ENCODE assay signal across 19 cellular contexts in the genomic region with DNA sequence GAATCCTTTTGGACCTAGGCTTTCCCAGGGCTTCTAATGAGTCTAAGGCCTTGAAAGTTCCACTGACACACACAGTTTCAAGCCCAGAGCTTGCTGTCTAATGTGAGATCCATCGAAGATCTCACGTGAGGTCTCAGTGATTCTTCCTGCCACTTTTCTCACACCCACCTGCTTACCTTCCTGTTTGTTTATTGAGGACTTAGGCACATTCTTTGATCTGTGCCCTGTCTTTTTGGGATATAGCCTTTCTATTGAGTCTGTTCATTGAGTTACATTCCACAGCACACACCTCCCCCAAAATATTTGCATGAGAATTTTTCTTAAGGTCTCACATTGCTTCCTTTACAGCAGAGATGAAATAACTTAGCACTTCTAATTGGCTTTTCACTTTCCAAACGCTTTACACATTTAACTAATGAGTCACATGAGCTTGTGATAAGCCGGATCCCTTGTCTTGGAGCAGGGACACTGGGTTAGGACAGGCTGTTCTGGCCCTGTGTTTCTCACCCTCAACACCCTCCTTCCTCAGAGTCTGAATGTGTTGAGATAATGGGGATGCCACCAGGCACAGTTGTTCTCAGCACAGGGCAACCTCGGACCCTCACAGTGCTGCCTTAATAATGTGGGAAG.
A peak's percentile ranks its signal among the peaks of the same experiment; 100 is the strongest.
DNase-seq lines count a peak whose midpoint lies in the region; ATAC-seq and TF ChIP-seq lines count a peak whose summit lies in the region.
"Had no signal": no experiment of that assay in that cellular context is flagged by ENCODE, and none has a peak within 500 bp of the region (broad histone marks: within the 10 kb centered on the region; RNA-seq: fewer than 3 reads in every experiment).

No MANE protein-coding gene starts in this region.

- TF ChIP-seq CTCF in brain (conservative IDR thresholded peaks at IDR 0.05): no peak
- TF ChIP-seq CTCF in right atrium auricular region (IDR thresholded peaks at IDR 0.05): no peak
- TF ChIP-seq CTCF in brain microvascular endothelial cell (IDR thresholded peaks at IDR 0.05; ENCODE audit: low read depth, low read length, missing control alignments): no peak

- peaks cover 40% of the 10 kb centered on the region for H3K4me1 Mint-ChIP-seq in brain
- H3K4me1 Mint-ChIP-seq in activated naive CD4-positive, alpha-beta T cell treated with anti-CD3 and anti-CD28 coated beads for 36 hours (ENCODE audit: low read depth): no peaks in the 10 kb centered on the region
- H3K4me1 Mint-ChIP-seq: activated T-helper 17 cell treated with anti-CD3 and anti-CD28 coated beads, Interleukin-2, amount 50 U/mL, for 72 hours; CD4-positive, CD25-positive, alpha-beta regulatory T cell; T-cell had no signal

- peak overlapping the region; percentile 63 to 90 for H3K27ac ChIP-seq in right atrium auricular region
- H3K27ac ChIP-seq in brain microvascular endothelial cell: no peak overlapping the region
- H3K27ac ChIP-seq: HL-60, pancreas, RWPE1 had no signal

- H3K4me1 ChIP-seq in right atrium auricular region: peaks cover 0 to 78% of the 10 kb centered on the region in 2 donors
- H3K4me1 ChIP-seq: pancreas had no signal

- DNase-seq in ELF-1 (ENCODE audit: low read depth, low spot score) (peak; percentile 21), right atrium auricular region (ENCODE audit: low spot score) (peak; percentile 82), renal cortical epithelial cell (ENCODE audit: low read depth) (peak; percentile 58), brain microvascular endothelial cell (no peak)
- no peak for DNase-seq in activated naive CD4-positive, alpha-beta T cell treated with anti-CD3 and anti-CD28 coated beads for 36 hours
- DNase-seq in activated CD4-positive, CD25-positive, alpha-beta regulatory T cell (lab: John Stamatoyannopoulos, UW): no peak
- DNase-seq: glutamatergic neuron; KG1; NCI-H1092 treated with DMSO at 0.1 percent for 48 hours; NCI-H2171; pancreas; stimulated activated naive CD4-positive, alpha-beta T cell; T-cell had no signal

- H3K27me3 Mint-ChIP-seq in brain: no peaks in the 10 kb centered on the region
- no peaks in the 10 kb centered on the region for H3K27me3 Mint-ChIP-seq in activated naive CD4-positive, alpha-beta T cell treated with anti-CD3 and anti-CD28 coated beads for 36 hours (ENCODE audit: low read depth)
- H3K27me3 Mint-ChIP-seq: activated T-helper 17 cell treated with anti-CD3 and anti-CD28 coated beads, Interleukin-2, amount 50 U/mL, for 72 hours; CD4-positive, CD25-positive, alpha-beta regulatory T cell; T-cell had no signal

- no peak overlapping the region for H3K4me3 Mint-ChIP-seq in brain
- H3K4me3 Mint-ChIP-seq in activated naive CD4-positive, alpha-beta T cell treated with anti-CD3 and anti-CD28 coated beads for 36 hours: no peak overlapping the region
- H3K4me3 Mint-ChIP-seq: activated T-helper 17 cell treated with anti-CD3 and anti-CD28 coated beads, Interleukin-2, amount 50 U/mL, for 72 hours; CD4-positive, CD25-positive, alpha-beta regulatory T cell; T-cell had no signal

- H3K4me3 ChIP-seq in right atrium auricular region: no peak overlapping the region
- H3K4me3 ChIP-seq in brain microvascular endothelial cell (ENCODE audit: low read depth, low read length): no peak overlapping the region
- H3K4me3 ChIP-seq: pancreas had no signal

- H3K9me3 Mint-ChIP-seq in brain: peaks cover 0 to 2% (median 0%) of the 10 kb centered on the region in 5 experiments
- H3K9me3 Mint-ChIP-seq in activated naive CD4-positive, alpha-beta T cell treated with anti-CD3 and anti-CD28 coated beads for 36 hours: no peaks in the 10 kb centered on the region
- H3K9me3 Mint-ChIP-seq: activated T-helper 17 cell treated with anti-CD3 and anti-CD28 coated beads, Interleukin-2, amount 50 U/mL, for 72 hours; CD4-positive, CD25-positive, alpha-beta regulatory T cell; T-cell had no signal

- ATAC-seq in HG02973 (IDR thresholded peaks at IDR 0.05; ENCODE audit: unreplicated experiment): no peak
- ATAC-seq: activated T-helper 17 cell treated with anti-CD3 and anti-CD28 coated beads, Interleukin-2, amount 50 U/mL, for 72 hours; T-cell had no signal

- peak overlapping the region in 4 of 5 experiments; percentile 26 to 71 (median 48) for H3K27ac Mint-ChIP-seq in brain
- no peak overlapping the region for H3K27ac Mint-ChIP-seq in activated naive CD4-positive, alpha-beta T cell treated with anti-CD3 and anti-CD28 coated beads for 36 hours
- H3K27ac Mint-ChIP-seq: activated T-helper 17 cell treated with anti-CD3 and anti-CD28 coated beads, Interleukin-2, amount 50 U/mL, for 72 hours; CD4-positive, CD25-positive, alpha-beta regulatory T cell; T-cell had no signal

- H3K27me3 ChIP-seq in right atrium auricular region (no peaks in the 10 kb centered on the region), brain microvascular endothelial cell (replicated peaks) (no peaks in the 10 kb centered on the region)
- H3K27me3 ChIP-seq: pancreas had no signal

- no peaks in the 10 kb centered on the region for H3K9me3 ChIP-seq in right atrium auricular region
- H3K9me3 ChIP-seq: pancreas had no signal

- CTCF ChIA-PET in activated naive CD4-positive, alpha-beta T cell treated with anti-CD3 and anti-CD28 coated beads for 36 hours (lab: Charles Lee): no interaction called here

- intact Hi-C loops in activated naive CD4-positive, alpha-beta T cell treated with anti-CD3 and anti-CD28 coated beads for 36 hours (cut with micrococcal nuclease): no loop called here

- in situ Hi-C loops in brain microvascular endothelial cell (cut with HindIII; ENCODE audit: low pct_ligation_motif_present, low sequenced_read_pairs): no loop called here

- peaks cover 37% of the 10 kb centered on the region for H3K36me3 Mint-ChIP-seq in brain
- H3K36me3 Mint-ChIP-seq in activated naive CD4-positive, alpha-beta T cell treated with anti-CD3 and anti-CD28 coated beads for 36 hours (ENCODE audit: low read depth): no peaks in the 10 kb centered on the region
- H3K36me3 Mint-ChIP-seq: CD4-positive, CD25-positive, alpha-beta regulatory T cell; T-cell had no signal

- H3K36me3 ChIP-seq in right atrium auricular region: no peaks in the 10 kb centered on the region
- no peaks in the 10 kb centered on the region for H3K36me3 ChIP-seq in brain microvascular endothelial cell (replicated peaks)
- H3K36me3 ChIP-seq: pancreas had no signal

Comparison
In these comparisons a context has a peak if more than half of its experiments do, and no peak if none do; other contexts are left out.
1. DNase-seq: peak in ELF-1 (single experiment), right atrium auricular region (single experiment) and renal cortical epithelial cell (single experiment); none in activated naive CD4-positive, alpha-beta T cell treated with anti-CD3 and anti-CD28 coated beads for 36 hours (single experiment), brain microvascular endothelial cell (single experiment) and activated CD4-positive, CD25-positive, alpha-beta regulatory T cell (0 of 4).